35 cellular contexts compared by ENCODE assay signal in the genomic region with DNA sequence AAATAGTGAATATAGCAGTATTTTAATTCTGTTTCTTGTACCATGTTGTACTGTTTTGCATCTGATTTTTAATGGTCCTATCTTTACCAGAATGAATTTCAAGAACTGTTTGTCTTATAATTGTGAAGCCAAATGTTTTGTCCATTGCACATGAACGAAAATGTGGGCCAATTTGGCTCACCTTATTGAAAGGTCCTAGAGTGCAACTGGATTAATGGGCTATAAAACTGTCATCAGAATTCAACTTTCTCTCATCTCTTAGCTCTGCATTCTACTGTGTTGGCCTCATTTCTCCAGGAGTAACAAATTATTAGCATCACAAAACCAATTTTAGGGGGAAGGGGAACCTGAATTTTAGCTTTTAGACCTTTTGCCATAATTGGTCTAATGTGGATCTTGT.
"Had no signal": no experiment of that assay in that cellular context is flagged by ENCODE, and none has a peak within 500 bp of the region (broad histone marks: within the 10 kb centered on the region; RNA-seq: fewer than 3 reads in every experiment).

No MANE protein-coding gene starts in this region.

- H3K36me3 Mint-ChIP-seq: activated CD8-positive, alpha-beta memory T cell treated with anti-CD3 and anti-CD28 coated beads, Interleukin-2, amount 10 ng/mL, durations not matched to agents 7 days and 5 days; activated naive CD4-positive, alpha-beta T cell treated with anti-CD3 and anti-CD28 coated beads, Interleukin-2, amount 50 U/mL, for 24 hours; activated naive CD8-positive, alpha-beta T cell; activated naive CD8-positive, alpha-beta T cell treated with anti-CD3 and anti-CD28 coated beads, Interleukin-2, amount 10 ng/mL, durations not matched to agents 7 days and 5 days; brain had no signal

- H3K9me3 Mint-ChIP-seq: activated CD4-positive, alpha-beta memory T cell treated with anti-CD3 and anti-CD28 coated beads, Interleukin-2, amount 10 ng/mL, durations not matched to agents 7 days and 5 days; activated CD4-positive, alpha-beta T cell treated with anti-CD3 and anti-CD28 coated beads, Interleukin-2, amount 10 ng/mL, durations not matched to agents 24 days and 14 days; activated naive CD4-positive, alpha-beta T cell treated with anti-CD3 and anti-CD28 coated beads for 36 hours; activated T-helper 2 cell treated with anti-CD3 and anti-CD28 coated beads, Interferon-gamma antibody, Interleukin-2, Interleukin-4, amounts not matched to agents 10 μg/mL and 5 μg/mL and 100 μg/mL, durations not matched to agents 14 hours and 24 hours and 36 hours; brain; T-helper 1 cell treated with Interleukin-12 subunit alpha and Interleukin-12 subunit beta and Interleukin-4 antibody, amounts not matched to agents 30 μg/mL and 1 μg/mL, for 36 hours; T-helper 2 cell treated with Interferon-gamma antibody and Interleukin-4, amounts not matched to agents 5 μg/mL and 100 μg/mL, for 36 hours had no signal

- H3K27ac ChIP-seq: ascending aorta, cardiac muscle cell, VCaP had no signal

- ATAC-seq: activated CD8-positive, alpha-beta memory T cell treated with anti-CD3 and anti-CD28 coated beads, Interleukin-2, amount 10 ng/mL, durations not matched to agents 7 days and 5 days; activated CD8-positive, alpha-beta T cell treated with anti-CD3 and anti-CD28 coated beads, Interleukin-2, amount 10 ng/mL, durations not matched to agents 7 days and 5 days; activated naive CD8-positive, alpha-beta T cell treated with anti-CD3 and anti-CD28 coated beads, Interleukin-2, amount 50 U/mL, for 24 hours had no signal

- H3K27ac Mint-ChIP-seq: activated B cell treated with CpG ODN at 0.5 μM for 24 hours; activated CD4-positive, alpha-beta memory T cell treated with anti-CD3 and anti-CD28 coated beads, Interleukin-2, amount 10 ng/mL, durations not matched to agents 7 days and 5 days; activated CD4-positive, alpha-beta T cell treated with anti-CD3 and anti-CD28 coated beads, Interleukin-2, amount 10 ng/mL, durations not matched to agents 24 days and 14 days; activated CD8-positive, alpha-beta memory T cell treated with anti-CD3 and anti-CD28 coated beads, Interleukin-2, amount 10 ng/mL, durations not matched to agents 7 days and 5 days; activated CD8-positive, alpha-beta T cell treated with anti-CD3 and anti-CD28 coated beads, Interleukin-2, amount 10 ng/mL, durations not matched to agents 7 days and 5 days; activated naive CD4-positive, alpha-beta T cell treated with anti-CD3 and anti-CD28 coated beads for 36 hours; activated naive CD4-positive, alpha-beta T cell treated with anti-CD3 and anti-CD28 coated beads, Interleukin-2, amount 50 U/mL, for 24 hours; activated naive CD8-positive, alpha-beta T cell; activated naive CD8-positive, alpha-beta T cell treated with anti-CD3 and anti-CD28 coated beads, Interleukin-2, amount 10 ng/mL, durations not matched to agents 7 days and 5 days; activated naive CD8-positive, alpha-beta T cell treated with anti-CD3 and anti-CD28 coated beads, Interleukin-2, amount 50 U/mL, for 24 hours; activated T-cell treated with anti-CD3 and anti-CD28 coated beads, Interleukin-2, amount 50 U/mL, for 24 hours; activated T-helper 2 cell treated with anti-CD3 and anti-CD28 coated beads, Interferon-gamma antibody, Interleukin-2, Interleukin-4, amounts not matched to agents 10 μg/mL and 5 μg/mL and 100 μg/mL, durations not matched to agents 14 hours and 24 hours and 36 hours; brain; T-helper 1 cell treated with Interleukin-12 subunit alpha and Interleukin-12 subunit beta and Interleukin-4 antibody, amounts not matched to agents 30 μg/mL and 1 μg/mL, for 36 hours; T-helper 2 cell treated with Interferon-gamma antibody and Interleukin-4, amounts not matched to agents 5 μg/mL and 100 μg/mL, for 36 hours had no signal

- DNase-seq: activated B cell treated with CpG ODN at 0.5 μM for 24 hours; activated CD4-positive, alpha-beta memory T cell treated with anti-CD3 and anti-CD28 coated beads, Interleukin-2, amount 10 ng/mL, durations not matched to agents 7 days and 5 days; activated CD4-positive, alpha-beta T cell treated with anti-CD3 and anti-CD28 coated beads for 4 hours; activated CD4-positive, alpha-beta T cell treated with anti-CD3 and anti-CD28 coated beads, Interleukin-2, amount 10 ng/mL, durations not matched to agents 24 days and 14 days; activated CD4-positive, alpha-beta T cell treated with anti-CD3 and anti-CD28 coated beads, Interleukin-2, amount 50 U/mL, for 48 hours; activated CD4-positive, CD25-positive, alpha-beta regulatory T cell treated with anti-CD3 and anti-CD28 coated beads, Interleukin-2, amount 50 U/mL, for 72 hours; activated CD8-positive, alpha-beta memory T cell treated with anti-CD3 and anti-CD28 coated beads for 24 hours; activated CD8-positive, alpha-beta memory T cell treated with anti-CD3 and anti-CD28 coated beads, Interleukin-2, amount 10 ng/mL, durations not matched to agents 7 days and 5 days; activated CD8-positive, alpha-beta memory T cell treated with anti-CD3 and anti-CD28 coated beads, Interleukin-2, amount 50 U/mL, for 48 hours; activated CD8-positive, alpha-beta T cell treated with anti-CD3 and anti-CD28 coated beads, Interleukin-2, amount 10 ng/mL, durations not matched to agents 7 days and 5 days; activated effector memory CD4-positive, alpha-beta T cell treated with anti-CD3 and anti-CD28 coated beads, Interleukin-2, amount 50 U/mL, for 16 hours; activated gamma-delta T cell treated with Interleukin-2 at 50 U/mL for 16 hours; activated naive CD4-positive, alpha-beta T cell; activated naive CD4-positive, alpha-beta T cell treated with anti-CD3 and anti-CD28 coated beads for 36 hours; activated naive CD8-positive, alpha-beta T cell treated with anti-CD3 and anti-CD28 coated beads, Interleukin-2, amount 10 ng/mL, durations not matched to agents 7 days and 5 days; activated naive CD8-positive, alpha-beta T cell treated with anti-CD3 and anti-CD28 coated beads, Interleukin-2, amount 50 U/mL, for 24 hours; activated T-cell treated with anti-CD3 and anti-CD28 coated beads, Interleukin-2, amount 50 U/mL, for 24 hours; activated T-cell treated with anti-CD3 and anti-CD28 coated beads, Interleukin-2, amount 50 U/mL, for 48 hours; amygdala; anterior cingulate cortex; caudate nucleus; cerebellar nuclear complex; T-helper 1 cell; T-helper 2 cell; T-helper 9 cell had no signal

- H3K27me3 Mint-ChIP-seq: activated B cell treated with CpG ODN at 0.5 μM for 24 hours; activated CD4-positive, alpha-beta memory T cell treated with anti-CD3 and anti-CD28 coated beads, Interleukin-2, amount 10 ng/mL, durations not matched to agents 7 days and 5 days; activated CD4-positive, alpha-beta T cell treated with anti-CD3 and anti-CD28 coated beads, Interleukin-2, amount 10 ng/mL, durations not matched to agents 24 days and 14 days; activated CD8-positive, alpha-beta memory T cell treated with anti-CD3 and anti-CD28 coated beads, Interleukin-2, amount 10 ng/mL, durations not matched to agents 7 days and 5 days; activated naive CD4-positive, alpha-beta T cell treated with anti-CD3 and anti-CD28 coated beads, Interleukin-2, amount 50 U/mL, for 24 hours; activated naive CD8-positive, alpha-beta T cell; activated naive CD8-positive, alpha-beta T cell treated with anti-CD3 and anti-CD28 coated beads, Interleukin-2, amount 10 ng/mL, durations not matched to agents 7 days and 5 days; activated naive CD8-positive, alpha-beta T cell treated with anti-CD3 and anti-CD28 coated beads, Interleukin-2, amount 50 U/mL, for 24 hours; activated T-cell treated with anti-CD3 and anti-CD28 coated beads, Interleukin-2, amount 50 U/mL, for 24 hours; brain; central memory CD8-positive, alpha-beta T cell had no signal

- H3K4me3 ChIP-seq: ascending aorta, cardiac muscle cell had no signal

- H3K4me3 Mint-ChIP-seq: activated B cell treated with CpG ODN at 0.5 μM for 24 hours; activated CD4-positive, alpha-beta memory T cell treated with anti-CD3 and anti-CD28 coated beads, Interleukin-2, amount 10 ng/mL, durations not matched to agents 7 days and 5 days; activated CD4-positive, alpha-beta T cell treated with anti-CD3 and anti-CD28 coated beads, Interleukin-2, amount 10 ng/mL, durations not matched to agents 24 days and 14 days; activated CD8-positive, alpha-beta memory T cell treated with anti-CD3 and anti-CD28 coated beads, Interleukin-2, amount 10 ng/mL, durations not matched to agents 7 days and 5 days; activated CD8-positive, alpha-beta T cell treated with anti-CD3 and anti-CD28 coated beads, Interleukin-2, amount 10 ng/mL, durations not matched to agents 7 days and 5 days; activated naive CD4-positive, alpha-beta T cell treated with anti-CD3 and anti-CD28 coated beads for 36 hours; activated naive CD4-positive, alpha-beta T cell treated with anti-CD3 and anti-CD28 coated beads, Interleukin-2, amount 50 U/mL, for 24 hours; activated naive CD8-positive, alpha-beta T cell; activated naive CD8-positive, alpha-beta T cell treated with anti-CD3 and anti-CD28 coated beads, Interleukin-2, amount 10 ng/mL, durations not matched to agents 7 days and 5 days; activated naive CD8-positive, alpha-beta T cell treated with anti-CD3 and anti-CD28 coated beads, Interleukin-2, amount 50 U/mL, for 24 hours; activated T-cell treated with anti-CD3 and anti-CD28 coated beads, Interleukin-2, amount 50 U/mL, for 24 hours; brain; central memory CD8-positive, alpha-beta T cell; T-helper 1 cell treated with Interleukin-12 subunit alpha and Interleukin-12 subunit beta and Interleukin-4 antibody, amounts not matched to agents 30 μg/mL and 1 μg/mL, for 36 hours; T-helper 2 cell treated with Interferon-gamma antibody and Interleukin-4, amounts not matched to agents 5 μg/mL and 100 μg/mL, for 36 hours had no signal

- H3K27me3 ChIP-seq: ascending aorta, cardiac muscle cell had no signal

- H3K36me3 ChIP-seq: ascending aorta, cardiac muscle cell had no signal

- H3K4me1 Mint-ChIP-seq: activated B cell treated with CpG ODN at 0.5 μM for 24 hours; activated CD4-positive, alpha-beta memory T cell treated with anti-CD3 and anti-CD28 coated beads, Interleukin-2, amount 10 ng/mL, durations not matched to agents 7 days and 5 days; activated CD4-positive, alpha-beta T cell treated with anti-CD3 and anti-CD28 coated beads, Interleukin-2, amount 10 ng/mL, durations not matched to agents 24 days and 14 days; activated CD8-positive, alpha-beta memory T cell treated with anti-CD3 and anti-CD28 coated beads, Interleukin-2, amount 10 ng/mL, durations not matched to agents 7 days and 5 days; activated naive CD4-positive, alpha-beta T cell treated with anti-CD3 and anti-CD28 coated beads, Interleukin-2, amount 50 U/mL, for 24 hours; activated naive CD8-positive, alpha-beta T cell treated with anti-CD3 and anti-CD28 coated beads, Interleukin-2, amount 10 ng/mL, durations not matched to agents 7 days and 5 days; activated naive CD8-positive, alpha-beta T cell treated with anti-CD3 and anti-CD28 coated beads, Interleukin-2, amount 50 U/mL, for 24 hours; central memory CD8-positive, alpha-beta T cell had no signal

- H3K4me1 ChIP-seq: ascending aorta had no signal
